In the genomic region with DNA sequence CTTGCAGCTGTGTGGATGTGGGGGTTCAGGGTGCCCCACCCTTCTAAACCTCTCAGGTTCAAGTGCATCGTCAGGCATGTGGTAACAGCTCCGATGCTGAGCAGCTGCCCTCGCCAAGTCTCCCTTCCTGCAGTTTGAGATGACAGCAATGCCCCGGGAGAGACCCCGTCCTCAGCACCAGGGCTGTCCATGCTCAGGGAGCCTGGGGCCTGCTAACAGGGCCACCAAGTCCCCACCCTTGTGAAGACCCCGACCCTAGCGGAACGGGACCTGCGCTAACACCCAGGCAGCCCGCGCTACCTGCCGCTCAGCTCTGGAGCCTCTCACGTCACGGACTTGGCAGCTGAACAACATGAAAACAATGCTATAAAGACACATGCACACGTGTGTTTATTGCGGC, we compare ENCODE assay signal across 13 cellular contexts.
A peak's percentile ranks its signal among the peaks of the same experiment; 100 is the strongest.
DNase-seq lines count a peak whose midpoint lies in the region; ATAC-seq and TF ChIP-seq lines count a peak whose summit lies in the region.
"Had no signal": no experiment of that assay in that cellular context is flagged by ENCODE, and none has a peak within 500 bp of the region (broad histone marks: within the 10 kb centered on the region; RNA-seq: fewer than 3 reads in every experiment).

No MANE protein-coding gene starts in this region.

- no peak overlapping the region for H3K14ac ChIP-seq in neuronal stem cell (ENCODE audit: low read length)

- H2BK12ac ChIP-seq in neuronal stem cell (ENCODE audit: low read length): no peak overlapping the region

- H3K4me1 ChIP-seq in right atrium auricular region (no peaks in the 10 kb centered on the region), Loucy (ENCODE audit: insufficient read depth, low read length, poor library complexity, severe bottlenecking) (peaks cover 11% of the 10 kb centered on the region), neuronal stem cell (ENCODE audit: control insufficient read depth in 2 of 2, insufficient read depth in 1 of 2, low read depth in 1 of 2, low read length in 2 of 2) (peaks cover 0 to 3% of the 10 kb centered on the region in 2 donors)
- H3K4me1 ChIP-seq: BE2C had no signal

- H2BK120ac ChIP-seq in neuronal stem cell (ENCODE audit: low read depth, low read length): no peak overlapping the region

- ATAC-seq in Right ventricle myocardium inferior: no peak
- no peak for ATAC-seq in HG02973 (IDR thresholded peaks at IDR 0.05; ENCODE audit: unreplicated experiment)
- ATAC-seq in GM21825 (IDR thresholded peaks at IDR 0.05; ENCODE audit: unreplicated experiment): no peak

- H3K9ac ChIP-seq in Loucy (ENCODE audit: low read depth, low read length, poor library complexity, severe bottlenecking) (peak overlapping the region; percentile 50), neuronal stem cell (ENCODE audit: low read depth, low read length, poor library complexity) (no peak overlapping the region)

- H3K4me3 ChIP-seq in right atrium auricular region (no peak overlapping the region), Loucy (ENCODE audit: low read length, poor library complexity, severe bottlenecking) (peak overlapping the region; percentile 23), neuronal stem cell (ENCODE audit: low read length in 2 of 2) (no peak overlapping the region)

- H3K79me1 ChIP-seq in neuronal stem cell (ENCODE audit: low read depth, low read length): no peaks in the 10 kb centered on the region

- H4K20me1 ChIP-seq in Loucy (ENCODE audit: insufficient read depth, low read length, poor library complexity, severe bottlenecking): no peaks in the 10 kb centered on the region

- WGBS in neuronal stem cell (ENCODE audit: extremely low coverage in 2 of 2, insufficient read length in 2 of 2, insufficient replicate concordance in 1 of 2), 2 donors: no CpG with 5 or more reads among the region's 16 CpGs

- H3K27me3 ChIP-seq in right atrium auricular region: no peaks in the 10 kb centered on the region
- H3K27me3 ChIP-seq in Loucy (ENCODE audit: insufficient read depth, low read length, poor library complexity, severe bottlenecking): no peaks in the 10 kb centered on the region
- H3K27me3 ChIP-seq in neuronal stem cell (ENCODE audit: control insufficient read depth in 3 of 3, insufficient read depth in 3 of 3, low read depth in 1 of 3, low read length in 3 of 3): no peaks in the 10 kb centered on the region
- H3K27me3 ChIP-seq: BE2C had no signal

- H3K9me2 ChIP-seq in Loucy (replicated peaks; ENCODE audit: low read depth, low read length): no peaks in the 10 kb centered on the region

- H4K91ac ChIP-seq in neuronal stem cell (ENCODE audit: low read depth, low read length, poor library complexity): no peak overlapping the region

- H3K4me2 ChIP-seq in Loucy (ENCODE audit: low read depth, low read length, poor library complexity, severe bottlenecking): peak overlapping the region; percentile 58
- no peak overlapping the region for H3K4me2 ChIP-seq in neuronal stem cell (ENCODE audit: insufficient read depth, low read length, poor library complexity, severe bottlenecking)

- DNase-seq in right atrium auricular region (ENCODE audit: low spot score) (peak; percentile 48), Right ventricle myocardium inferior (ENCODE audit: missing footprints) (no peak), neuronal stem cell (ENCODE audit: low spot score) (no peak), NCI-H774 (lab: John Stamatoyannopoulos, UW) (no peak)
- DNase-seq: BE2C; CD4-positive, alpha-beta memory T cell; DMS153; DMS79; GF-D8; H9 had no signal

- H3K23ac ChIP-seq in neuronal stem cell (ENCODE audit: low read depth, low read length, poor library complexity): no peak overlapping the region

- H2AK5ac ChIP-seq in neuronal stem cell (ENCODE audit: low read depth, low read length): peak overlapping the region; percentile 46

- H3K79me2 ChIP-seq in Loucy (ENCODE audit: insufficient read depth, low read length): no peaks in the 10 kb centered on the region

- no peak overlapping the region for H4K8ac ChIP-seq in neuronal stem cell (ENCODE audit: low read depth, low read length)

- H3K27ac ChIP-seq in right atrium auricular region: no peak overlapping the region
- no peak overlapping the region for H3K27ac ChIP-seq in neuronal stem cell (replicated peaks; ENCODE audit: low read length)

- H3F3A ChIP-seq in Loucy (ENCODE audit: low read depth): no peaks in the 10 kb centered on the region

- no peak overlapping the region for H3K18ac ChIP-seq in neuronal stem cell (ENCODE audit: low read length)

- H2BK15ac ChIP-seq in neuronal stem cell (ENCODE audit: low read length): no peak overlapping the region

- no peaks in the 10 kb centered on the region for H3K36me3 ChIP-seq in right atrium auricular region
- H3K36me3 ChIP-seq in Loucy (ENCODE audit: insufficient read depth, low read length): no peaks in the 10 kb centered on the region
- no peaks in the 10 kb centered on the region for H3K36me3 ChIP-seq in neuronal stem cell (replicated peaks in 1 of 2; ENCODE audit: control insufficient read depth in 2 of 2, insufficient read depth in 2 of 2, low read length in 2 of 2)
- H3K36me3 ChIP-seq: BE2C had no signal

- H3K9me3 ChIP-seq in right atrium auricular region (no peaks in the 10 kb centered on the region), Loucy (ENCODE audit: insufficient read depth, low read depth, low read length) (no peaks in the 10 kb centered on the region), neuronal stem cell (replicated peaks in 1 of 2; ENCODE audit: control insufficient read depth in 2 of 2, insufficient read depth in 1 of 2, low read depth in 1 of 2, low read length in 2 of 2) (no peaks in the 10 kb centered on the region)
- H3K9me3 ChIP-seq: BE2C had no signal

- intact Hi-C loops in Right ventricle myocardium inferior (cut with DNase I): no loop called here

- H3K4ac ChIP-seq in neuronal stem cell (ENCODE audit: low read length): no peak overlapping the region

- no peak for TF ChIP-seq CTCF in right atrium auricular region (IDR thresholded peaks at IDR 0.05)
- no peak for TF ChIP-seq CTCF in Loucy (conservative IDR thresholded peaks at IDR 0.05; ENCODE audit: low read length)

- no peak overlapping the region for H2BK5ac ChIP-seq in neuronal stem cell (ENCODE audit: low read length)

- H2AFZ ChIP-seq in Loucy (ENCODE audit: low read length): no peak overlapping the region
- no peak overlapping the region for H2AFZ ChIP-seq in neuronal stem cell (ENCODE audit: low read length)
